17 cellular contexts compared by ENCODE assay signal in the genomic region with DNA sequence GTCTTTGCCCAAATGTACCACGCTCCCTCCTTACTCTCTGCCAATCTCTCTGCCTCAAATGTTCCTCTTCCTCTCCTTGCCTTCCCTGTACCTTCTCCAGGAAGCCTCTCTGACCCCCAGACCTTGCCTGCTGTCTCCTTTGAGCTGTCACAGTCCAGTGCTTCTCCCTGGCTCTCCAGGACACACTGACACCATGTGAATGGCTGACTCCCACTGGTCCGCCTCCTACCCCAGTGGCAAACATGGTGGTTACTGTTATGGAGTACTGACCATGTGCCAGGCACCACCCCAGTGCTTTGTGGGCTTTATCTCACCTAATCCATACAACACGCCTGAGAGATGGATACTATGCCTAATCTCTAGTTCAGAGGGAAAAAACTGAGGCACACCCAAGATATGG.
"Had no signal": no experiment of that assay in that cellular context is flagged by ENCODE, and none has a peak within 500 bp of the region (broad histone marks: within the 10 kb centered on the region; RNA-seq: fewer than 3 reads in every experiment).

No MANE protein-coding gene starts in this region.

- H3K27ac ChIP-seq: ascending aorta, psoas muscle, right lobe of liver had no signal

- H3K9me3 ChIP-seq: ascending aorta, psoas muscle, right lobe of liver had no signal

- H3K27me3 ChIP-seq: ascending aorta, right lobe of liver had no signal

- H3K4me1 ChIP-seq: ascending aorta, psoas muscle, right lobe of liver had no signal

- DNase-seq: activated CD4-positive, alpha-beta T cell treated with anti-CD3 and anti-CD28 coated beads for 48 hours; activated CD8-positive, alpha-beta T cell treated with anti-CD3 and anti-CD28 coated beads for 36 hours; activated naive CD4-positive, alpha-beta T cell treated with anti-CD3 and anti-CD28 coated beads, Interleukin-2, amount 10 ng/mL, durations not matched to agents 7 days and 5 days; activated T-cell treated with anti-CD3 and anti-CD28 coated beads, Interleukin-2, amount 50 U/mL, for 1 hour; cortex of kidney; effector CD8-positive, alpha-beta T cell; nephron progenitor cell; stimulated activated CD4-positive, alpha-beta T cell treated with anti-CD3 and anti-CD28 coated beads, Interleukin-4, amount 100 ng/mL, for 24 hours; T-cell had no signal

- H3K4me1 Mint-ChIP-seq: activated naive CD4-positive, alpha-beta T cell treated with anti-CD3 and anti-CD28 coated beads, Interleukin-2, amount 10 ng/mL, durations not matched to agents 7 days and 5 days; mesothelial cell of epicardium; stimulated activated effector memory CD8-positive, alpha-beta T cell treated with anti-CD3 and anti-CD28 coated beads, Interleukin-12 subunit alpha, Interleukin-12 subunit beta, amount 100 ng/mL, for 72 hours; T-cell; WTC11 had no signal

- H3K27ac Mint-ChIP-seq: activated CD8-positive, alpha-beta T cell treated with anti-CD3 and anti-CD28 coated beads for 36 hours; mesothelial cell of epicardium; nephron progenitor cell; stimulated activated effector memory CD8-positive, alpha-beta T cell treated with anti-CD3 and anti-CD28 coated beads, Interleukin-12 subunit alpha, Interleukin-12 subunit beta, amount 100 ng/mL, for 72 hours; T-cell; WTC11 had no signal

- H3K36me3 ChIP-seq: ascending aorta, right lobe of liver had no signal

- H3K36me3 Mint-ChIP-seq: activated naive CD4-positive, alpha-beta T cell treated with anti-CD3 and anti-CD28 coated beads, Interleukin-2, amount 10 ng/mL, durations not matched to agents 7 days and 5 days; mesothelial cell of epicardium; stimulated activated effector memory CD8-positive, alpha-beta T cell treated with anti-CD3 and anti-CD28 coated beads, Interleukin-12 subunit alpha, Interleukin-12 subunit beta, amount 100 ng/mL, for 72 hours; T-cell; WTC11 had no signal

- H3K4me3 ChIP-seq: ascending aorta, lung, psoas muscle, right lobe of liver, smooth muscle cell had no signal

- H3K4me2 ChIP-seq: smooth muscle cell had no signal

- H3K4me3 Mint-ChIP-seq: activated CD8-positive, alpha-beta T cell treated with anti-CD3 and anti-CD28 coated beads for 36 hours; activated naive CD4-positive, alpha-beta T cell treated with anti-CD3 and anti-CD28 coated beads, Interleukin-2, amount 10 ng/mL, durations not matched to agents 7 days and 5 days; mesothelial cell of epicardium; nephron progenitor cell; stimulated activated effector memory CD8-positive, alpha-beta T cell treated with anti-CD3 and anti-CD28 coated beads, Interleukin-12 subunit alpha, Interleukin-12 subunit beta, amount 100 ng/mL, for 72 hours; T-cell; WTC11 had no signal

- H3K9me3 Mint-ChIP-seq: activated CD8-positive, alpha-beta T cell treated with anti-CD3 and anti-CD28 coated beads for 36 hours; activated naive CD4-positive, alpha-beta T cell treated with anti-CD3 and anti-CD28 coated beads, Interleukin-2, amount 10 ng/mL, durations not matched to agents 7 days and 5 days; mesothelial cell of epicardium; nephron progenitor cell; stimulated activated effector memory CD8-positive, alpha-beta T cell treated with anti-CD3 and anti-CD28 coated beads, Interleukin-12 subunit alpha, Interleukin-12 subunit beta, amount 100 ng/mL, for 72 hours; T-cell; WTC11 had no signal
